Comparison of ENCODE assay signal across 1 cellular context in the genomic region with DNA sequence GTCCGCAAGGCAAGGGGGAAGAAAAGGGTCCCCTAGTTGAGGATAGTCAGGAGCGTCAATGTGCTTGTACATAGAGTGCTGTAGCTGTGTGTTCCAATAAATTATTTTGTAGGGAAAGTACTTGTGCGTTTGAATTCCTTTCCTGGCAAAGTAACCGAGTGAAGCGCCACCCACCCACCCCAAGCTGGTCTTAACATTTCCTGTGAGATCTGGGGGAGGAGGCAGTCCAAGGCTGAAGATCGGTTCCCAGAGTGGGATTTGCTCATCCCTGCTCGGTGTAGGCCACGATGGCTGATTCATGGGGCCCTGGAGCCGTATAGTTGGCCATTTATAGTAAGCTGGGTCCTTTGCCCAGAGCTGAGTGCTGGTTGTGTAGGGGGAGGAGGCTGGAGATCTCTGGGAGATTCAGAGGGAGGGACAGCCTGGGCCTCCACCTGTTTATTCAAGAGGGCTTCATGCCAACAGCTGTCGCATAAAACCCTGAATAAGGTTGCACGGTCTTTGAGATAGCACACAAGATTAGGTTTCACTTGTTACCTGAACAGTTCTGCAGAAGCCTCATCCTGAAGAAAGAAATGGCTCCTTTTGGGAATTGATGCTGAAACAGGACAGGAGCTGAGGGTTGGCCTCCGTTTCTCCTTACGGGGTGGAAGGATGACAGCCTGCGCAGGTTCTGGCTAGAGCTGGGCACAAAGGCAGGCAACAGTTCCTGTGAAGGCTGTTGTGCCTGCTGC.
TF ChIP-seq lines count a peak whose summit lies in the region.

No MANE protein-coding gene starts in this region.

TF ChIP-seq in HepG2, 621 proteins besides CTCF, POLR2A, EP300 and RAD21 (continued from another document and continues in another):
- TF ChIP-seq, protein P1, sequence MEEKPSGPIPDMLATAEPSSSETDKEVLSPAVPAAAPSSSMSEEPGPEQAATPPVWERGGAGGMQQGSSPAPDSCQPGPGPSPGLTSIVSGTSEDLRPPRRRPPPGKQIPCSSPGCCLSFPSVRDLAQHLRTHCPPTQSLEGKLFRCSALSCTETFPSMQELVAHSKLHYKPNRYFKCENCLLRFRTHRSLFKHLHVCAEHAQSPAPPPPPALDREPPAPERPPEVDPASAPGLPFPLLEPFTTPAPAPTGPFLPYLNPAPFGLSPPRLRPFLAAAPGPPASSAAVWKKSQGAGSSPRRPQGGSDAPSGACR (CRISPR knock-in tag; IDR thresholded peaks at IDR 0.05), result peak; percentile 39; the same call in 1 of the 2 replicates
- TF ChIP-seq, protein P2, sequence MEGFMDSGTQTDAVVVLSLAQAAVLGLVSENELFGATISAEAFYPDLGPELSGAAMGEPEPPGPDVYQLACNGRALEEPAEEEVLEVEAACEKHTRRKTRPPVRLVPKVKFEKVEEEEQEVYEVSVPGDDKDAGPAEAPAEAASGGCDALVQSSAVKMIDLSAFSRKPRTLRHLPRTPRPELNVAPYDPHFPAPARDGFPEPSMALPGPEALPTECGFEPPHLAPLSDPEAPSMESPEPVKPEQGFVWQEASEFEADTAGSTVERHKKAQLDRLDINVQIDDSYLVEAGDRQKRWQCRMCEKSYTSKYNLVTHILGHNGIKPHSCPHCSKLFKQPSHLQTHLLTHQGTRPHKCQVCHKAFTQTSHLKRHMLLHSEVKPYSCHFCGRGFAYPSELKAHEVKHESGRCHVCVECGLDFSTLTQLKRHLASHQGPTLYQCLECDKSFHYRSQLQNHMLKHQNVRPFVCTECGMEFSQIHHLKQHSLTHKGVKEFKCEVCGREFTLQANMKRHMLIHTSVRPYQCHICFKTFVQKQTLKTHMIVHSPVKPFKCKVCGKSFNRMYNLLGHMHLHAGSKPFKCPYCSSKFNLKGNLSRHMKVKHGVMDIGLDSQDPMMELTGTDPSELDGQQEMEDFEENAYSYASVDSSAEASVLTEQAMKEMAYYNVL (CRISPR knock-in tag; IDR thresholded peaks at IDR 0.05; ENCODE audit: borderline replicate concordance), result no peak
- TF ChIP-seq ZNF383 (CRISPR knock-in tag; IDR thresholded peaks at IDR 0.05; ENCODE audit: borderline replicate concordance) (no peak), PAX8 (CRISPR knock-in tag; IDR thresholded peaks at IDR 0.05; ENCODE audit: borderline replicate concordance) (no peak), MBNL3 (CRISPR knock-in tag; conservative IDR thresholded peaks at IDR 0.05) (no peak), SCMH1 (CRISPR knock-in tag; IDR thresholded peaks at IDR 0.05; ENCODE audit: borderline replicate concordance) (no peak), KDM4B (CRISPR knock-in tag; IDR thresholded peaks at IDR 0.05) (0 out of 2 replicates have a peak, but pooled peaks have one; percentile 18), SPEN (CRISPR knock-in tag; IDR thresholded peaks at IDR 0.05; ENCODE audit: low read depth) (no peak; the same call in 1 of the 2 replicates), ZNF232 (CRISPR knock-in tag; IDR thresholded peaks at IDR 0.05; ENCODE audit: borderline replicate concordance) (no peak), TRIM24 (CRISPR knock-in tag; IDR thresholded peaks at IDR 0.05) (no peak), ZNF563 (CRISPR knock-in tag; IDR thresholded peaks at IDR 0.05) (0 out of 2 replicates have a peak, but pooled peaks have one; percentile 36), NFE2 (CRISPR knock-in tag; IDR thresholded peaks at IDR 0.05) (no peak), NR1H2 (CRISPR knock-in tag; IDR thresholded peaks at IDR 0.05; ENCODE audit: borderline replicate concordance, low read depth) (no peak), POLR2AphosphoS2 (IDR thresholded peaks at IDR 0.05; ENCODE audit: low read depth, low read length) (peak; percentile 96; the same call in 1 of the 2 replicates), ZNF569 (CRISPR knock-in tag; IDR thresholded peaks at IDR 0.05; ENCODE audit: borderline replicate concordance) (no peak), TCF7 (IDR thresholded peaks at IDR 0.05; ENCODE audit: low read depth) (no peak), ZNF878 (CRISPR knock-in tag; IDR thresholded peaks at IDR 0.05) (0 out of 2 replicates have a peak, but pooled peaks have one; percentile 45), NR2F1 (CRISPR knock-in tag; IDR thresholded peaks at IDR 0.05) (0 out of 4 replicates have a peak, but pooled peaks of 1 of the 2 experiments have one; percentile 29), RBM39 (IDR thresholded peaks at IDR 0.05; ENCODE audit: low read depth, low read length, poor library complexity, severe bottlenecking) (no peak), ZNF234 (CRISPR knock-in tag; conservative IDR thresholded peaks at IDR 0.05) (no peak), ZC3H4 (CRISPR knock-in tag; IDR thresholded peaks at IDR 0.05; ENCODE audit: borderline replicate concordance) (0 out of 2 replicates have a peak, but pooled peaks have one; percentile 41), MTF2 (CRISPR knock-in tag; IDR thresholded peaks at IDR 0.05; ENCODE audit: borderline replicate concordance) (no peak), ZNF10 (CRISPR knock-in tag; IDR thresholded peaks at IDR 0.05; ENCODE audit: borderline replicate concordance, low read depth) (no peak), PAWR (CRISPR knock-in tag; IDR thresholded peaks at IDR 0.05; ENCODE audit: borderline replicate concordance) (no peak), ISL2 (CRISPR knock-in tag; IDR thresholded peaks at IDR 0.05) (no peak; the same call in 1 of the 2 replicates), KMT2B (CRISPR knock-in tag; IDR thresholded peaks at IDR 0.05) (no peak), RXRB (CRISPR knock-in tag; IDR thresholded peaks at IDR 0.05; ENCODE audit: borderline replicate concordance) (no peak; the same call in 1 of the 2 replicates), HOXA3 (CRISPR knock-in tag; IDR thresholded peaks at IDR 0.05) (no peak), CAMTA2 (CRISPR knock-in tag; IDR thresholded peaks at IDR 0.05; ENCODE audit: borderline replicate concordance) (no peak), TOE1 (CRISPR knock-in tag; IDR thresholded peaks at IDR 0.05) (no peak), GZF1 (CRISPR knock-in tag; IDR thresholded peaks at IDR 0.05) (no peak), SRF (IDR thresholded peaks at IDR 0.05; ENCODE audit: low read depth, low read length) (no peak), NFYB (CRISPR knock-in tag; IDR thresholded peaks at IDR 0.05) (no peak), ZNF256 (CRISPR knock-in tag; conservative IDR thresholded peaks at IDR 0.05) (no peak)
- TF ChIP-seq, protein P3, sequence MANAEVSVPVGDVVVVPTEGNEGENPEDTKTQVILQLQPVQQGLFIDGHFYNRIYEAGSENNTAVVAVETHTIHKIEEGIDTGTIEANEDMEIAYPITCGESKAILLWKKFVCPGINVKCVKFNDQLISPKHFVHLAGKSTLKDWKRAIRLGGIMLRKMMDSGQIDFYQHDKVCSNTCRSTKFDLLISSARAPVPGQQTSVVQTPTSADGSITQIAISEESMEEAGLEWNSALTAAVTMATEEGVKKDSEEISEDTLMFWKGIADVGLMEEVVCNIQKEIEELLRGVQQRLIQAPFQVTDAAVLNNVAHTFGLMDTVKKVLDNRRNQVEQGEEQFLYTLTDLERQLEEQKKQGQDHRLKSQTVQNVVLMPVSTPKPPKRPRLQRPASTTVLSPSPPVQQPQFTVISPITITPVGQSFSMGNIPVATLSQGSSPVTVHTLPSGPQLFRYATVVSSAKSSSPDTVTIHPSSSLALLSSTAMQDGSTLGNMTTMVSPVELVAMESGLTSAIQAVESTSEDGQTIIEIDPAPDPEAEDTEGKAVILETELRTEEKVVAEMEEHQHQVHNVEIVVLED (CRISPR knock-in tag; IDR thresholded peaks at IDR 0.05; ENCODE audit: borderline replicate concordance), result 0 out of 2 replicates have a peak, but pooled peaks have one; percentile 37
- TF ChIP-seq, protein P4, sequence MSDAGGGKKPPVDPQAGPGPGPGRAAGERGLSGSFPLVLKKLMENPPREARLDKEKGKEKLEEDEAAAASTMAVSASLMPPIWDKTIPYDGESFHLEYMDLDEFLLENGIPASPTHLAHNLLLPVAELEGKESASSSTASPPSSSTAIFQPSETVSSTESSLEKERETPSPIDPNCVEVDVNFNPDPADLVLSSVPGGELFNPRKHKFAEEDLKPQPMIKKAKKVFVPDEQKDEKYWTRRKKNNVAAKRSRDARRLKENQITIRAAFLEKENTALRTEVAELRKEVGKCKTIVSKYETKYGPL (CRISPR knock-in tag; IDR thresholded peaks at IDR 0.05), result no peak
- TF ChIP-seq, protein P5, sequence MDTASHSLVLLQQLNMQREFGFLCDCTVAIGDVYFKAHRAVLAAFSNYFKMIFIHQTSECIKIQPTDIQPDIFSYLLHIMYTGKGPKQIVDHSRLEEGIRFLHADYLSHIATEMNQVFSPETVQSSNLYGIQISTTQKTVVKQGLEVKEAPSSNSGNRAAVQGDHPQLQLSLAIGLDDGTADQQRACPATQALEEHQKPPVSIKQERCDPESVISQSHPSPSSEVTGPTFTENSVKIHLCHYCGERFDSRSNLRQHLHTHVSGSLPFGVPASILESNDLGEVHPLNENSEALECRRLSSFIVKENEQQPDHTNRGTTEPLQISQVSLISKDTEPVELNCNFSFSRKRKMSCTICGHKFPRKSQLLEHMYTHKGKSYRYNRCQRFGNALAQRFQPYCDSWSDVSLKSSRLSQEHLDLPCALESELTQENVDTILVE (CRISPR knock-in tag; IDR thresholded peaks at IDR 0.05), result no peak
- TF ChIP-seq, protein P6, sequence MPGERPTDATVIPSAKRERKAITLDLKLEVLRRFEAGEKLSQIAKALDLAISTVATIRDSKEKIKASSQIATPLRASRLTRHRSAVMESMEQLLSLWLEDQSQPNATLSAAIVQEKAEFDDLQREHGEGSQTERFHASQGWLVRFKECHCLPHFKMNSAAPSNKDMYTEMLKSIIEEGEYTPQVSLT (CRISPR knock-in tag; IDR thresholded peaks at IDR 0.05; ENCODE audit: borderline replicate concordance, low read depth), result no peak
- TF ChIP-seq, protein P7, sequence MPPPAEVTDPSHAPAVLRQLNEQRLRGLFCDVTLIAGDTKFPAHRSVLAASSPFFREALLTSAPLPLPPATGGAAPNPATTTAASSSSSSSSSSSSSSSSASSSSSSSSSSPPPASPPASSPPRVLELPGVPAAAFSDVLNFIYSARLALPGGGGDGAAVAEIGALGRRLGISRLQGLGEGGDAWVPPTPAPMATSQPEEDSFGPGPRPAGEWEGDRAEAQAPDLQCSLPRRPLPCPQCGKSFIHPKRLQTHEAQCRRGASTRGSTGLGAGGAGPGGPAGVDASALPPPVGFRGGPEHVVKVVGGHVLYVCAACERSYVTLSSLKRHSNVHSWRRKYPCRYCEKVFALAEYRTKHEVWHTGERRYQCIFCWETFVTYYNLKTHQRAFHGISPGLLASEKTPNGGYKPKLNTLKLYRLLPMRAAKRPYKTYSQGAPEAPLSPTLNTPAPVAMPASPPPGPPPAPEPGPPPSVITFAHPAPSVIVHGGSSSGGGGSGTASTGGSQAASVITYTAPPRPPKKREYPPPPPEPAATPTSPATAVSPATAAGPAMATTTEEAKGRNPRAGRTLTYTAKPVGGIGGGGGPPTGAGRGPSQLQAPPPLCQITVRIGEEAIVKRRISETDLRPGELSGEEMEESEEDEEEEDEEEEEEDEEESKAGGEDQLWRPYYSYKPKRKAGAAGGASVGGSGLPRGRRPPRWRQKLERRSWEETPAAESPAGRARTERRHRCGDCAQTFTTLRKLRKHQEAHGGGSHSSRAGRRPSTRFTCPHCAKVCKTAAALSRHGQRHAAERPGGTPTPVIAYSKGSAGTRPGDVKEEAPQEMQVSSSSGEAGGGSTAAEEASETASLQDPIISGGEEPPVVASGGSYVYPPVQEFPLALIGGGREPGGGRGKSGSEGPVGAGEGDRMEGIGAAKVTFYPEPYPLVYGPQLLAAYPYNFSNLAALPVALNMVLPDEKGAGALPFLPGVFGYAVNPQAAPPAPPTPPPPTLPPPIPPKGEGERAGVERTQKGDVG (CRISPR knock-in tag; IDR thresholded peaks at IDR 0.05; ENCODE audit: borderline replicate concordance), result no peak
- TF ChIP-seq, protein P8, sequence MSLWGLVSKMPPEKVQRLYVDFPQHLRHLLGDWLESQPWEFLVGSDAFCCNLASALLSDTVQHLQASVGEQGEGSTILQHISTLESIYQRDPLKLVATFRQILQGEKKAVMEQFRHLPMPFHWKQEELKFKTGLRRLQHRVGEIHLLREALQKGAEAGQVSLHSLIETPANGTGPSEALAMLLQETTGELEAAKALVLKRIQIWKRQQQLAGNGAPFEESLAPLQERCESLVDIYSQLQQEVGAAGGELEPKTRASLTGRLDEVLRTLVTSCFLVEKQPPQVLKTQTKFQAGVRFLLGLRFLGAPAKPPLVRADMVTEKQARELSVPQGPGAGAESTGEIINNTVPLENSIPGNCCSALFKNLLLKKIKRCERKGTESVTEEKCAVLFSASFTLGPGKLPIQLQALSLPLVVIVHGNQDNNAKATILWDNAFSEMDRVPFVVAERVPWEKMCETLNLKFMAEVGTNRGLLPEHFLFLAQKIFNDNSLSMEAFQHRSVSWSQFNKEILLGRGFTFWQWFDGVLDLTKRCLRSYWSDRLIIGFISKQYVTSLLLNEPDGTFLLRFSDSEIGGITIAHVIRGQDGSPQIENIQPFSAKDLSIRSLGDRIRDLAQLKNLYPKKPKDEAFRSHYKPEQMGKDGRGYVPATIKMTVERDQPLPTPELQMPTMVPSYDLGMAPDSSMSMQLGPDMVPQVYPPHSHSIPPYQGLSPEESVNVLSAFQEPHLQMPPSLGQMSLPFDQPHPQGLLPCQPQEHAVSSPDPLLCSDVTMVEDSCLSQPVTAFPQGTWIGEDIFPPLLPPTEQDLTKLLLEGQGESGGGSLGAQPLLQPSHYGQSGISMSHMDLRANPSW (CRISPR knock-in tag; IDR thresholded peaks at IDR 0.05; ENCODE audit: borderline replicate concordance), result no peak
- TF ChIP-seq, protein P9, sequence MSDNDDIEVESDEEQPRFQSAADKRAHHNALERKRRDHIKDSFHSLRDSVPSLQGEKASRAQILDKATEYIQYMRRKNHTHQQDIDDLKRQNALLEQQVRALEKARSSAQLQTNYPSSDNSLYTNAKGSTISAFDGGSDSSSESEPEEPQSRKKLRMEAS (IDR thresholded peaks at IDR 0.05), result 0 out of 2 replicates have a peak, but pooled peaks have one; percentile 30
- TF ChIP-seq, protein P10, sequence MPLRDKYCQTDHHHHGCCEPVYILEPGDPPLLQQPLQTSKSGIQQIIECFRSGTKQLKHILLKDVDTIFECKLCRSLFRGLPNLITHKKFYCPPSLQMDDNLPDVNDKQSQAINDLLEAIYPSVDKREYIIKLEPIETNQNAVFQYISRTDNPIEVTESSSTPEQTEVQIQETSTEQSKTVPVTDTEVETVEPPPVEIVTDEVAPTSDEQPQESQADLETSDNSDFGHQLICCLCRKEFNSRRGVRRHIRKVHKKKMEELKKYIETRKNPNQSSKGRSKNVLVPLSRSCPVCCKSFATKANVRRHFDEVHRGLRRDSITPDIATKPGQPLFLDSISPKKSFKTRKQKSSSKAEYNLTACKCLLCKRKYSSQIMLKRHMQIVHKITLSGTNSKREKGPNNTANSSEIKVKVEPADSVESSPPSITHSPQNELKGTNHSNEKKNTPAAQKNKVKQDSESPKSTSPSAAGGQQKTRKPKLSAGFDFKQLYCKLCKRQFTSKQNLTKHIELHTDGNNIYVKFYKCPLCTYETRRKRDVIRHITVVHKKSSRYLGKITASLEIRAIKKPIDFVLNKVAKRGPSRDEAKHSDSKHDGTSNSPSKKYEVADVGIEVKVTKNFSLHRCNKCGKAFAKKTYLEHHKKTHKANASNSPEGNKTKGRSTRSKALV (CRISPR knock-in tag; IDR thresholded peaks at IDR 0.05), result no peak
- TF ChIP-seq, protein P11, sequence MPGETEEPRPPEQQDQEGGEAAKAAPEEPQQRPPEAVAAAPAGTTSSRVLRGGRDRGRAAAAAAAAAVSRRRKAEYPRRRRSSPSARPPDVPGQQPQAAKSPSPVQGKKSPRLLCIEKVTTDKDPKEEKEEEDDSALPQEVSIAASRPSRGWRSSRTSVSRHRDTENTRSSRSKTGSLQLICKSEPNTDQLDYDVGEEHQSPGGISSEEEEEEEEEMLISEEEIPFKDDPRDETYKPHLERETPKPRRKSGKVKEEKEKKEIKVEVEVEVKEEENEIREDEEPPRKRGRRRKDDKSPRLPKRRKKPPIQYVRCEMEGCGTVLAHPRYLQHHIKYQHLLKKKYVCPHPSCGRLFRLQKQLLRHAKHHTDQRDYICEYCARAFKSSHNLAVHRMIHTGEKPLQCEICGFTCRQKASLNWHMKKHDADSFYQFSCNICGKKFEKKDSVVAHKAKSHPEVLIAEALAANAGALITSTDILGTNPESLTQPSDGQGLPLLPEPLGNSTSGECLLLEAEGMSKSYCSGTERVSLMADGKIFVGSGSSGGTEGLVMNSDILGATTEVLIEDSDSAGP (CRISPR knock-in tag; IDR thresholded peaks at IDR 0.05; ENCODE audit: borderline replicate concordance), result no peak
